ENCODE assay signal across 8 cellular contexts in genomic region chr2:39780825-39781600, GRCh38. TPM values are rescaled to one million over a fixed set of nuclear protein-coding genes. Genes with fewer than 3 reads are reported as not detected.
A peak's percentile ranks its signal among the peaks of the same experiment; 100 is the strongest.
DNase-seq lines count a peak whose midpoint lies in the region; ATAC-seq and TF ChIP-seq lines count a peak whose summit lies in the region.

No MANE protein-coding gene starts in this region.

- WGBS in transverse colon (ENCODE audit: low coverage in 1 of 2), 2 donors, result 68 to 78% methylated on average over 11 to 14 of the region's 14 CpGs

- no peak for TF ChIP-seq POLR2A in transverse colon (IDR thresholded peaks at IDR 0.05)

- H3K27me3 ChIP-seq in muscle layer of duodenum (ENCODE audit: low read depth, low read length) (no peaks in the 10 kb centered on the region), transverse colon (no peaks in the 10 kb centered on the region)

- H3K4me1 Mint-ChIP-seq in activated T-cell treated with anti-CD3 and anti-CD28 coated beads, Interleukin-2, amount 50 U/mL, for 72 hours (ENCODE audit: low read depth), result peaks cover 64% of the 10 kb centered on the region

- H3K36me3 Mint-ChIP-seq in activated T-cell treated with anti-CD3 and anti-CD28 coated beads, Interleukin-2, amount 50 U/mL, for 72 hours (ENCODE audit: insufficient read depth in 2 of 2), result peaks cover 6 to 7% of the 10 kb centered on the region in 2 donors

- intact Hi-C loops in transverse colon (cut with DNase I; ENCODE audit: low total_unique reads), result no loop called here

- TF ChIP-seq CTCF in GM20000 (IDR thresholded peaks at IDR 0.05; ENCODE audit: extremely low read depth, missing control alignments), result no peak
- no peak for TF ChIP-seq CTCF in transverse colon (IDR thresholded peaks at IDR 0.05)

- peak; percentile 38 for DNase-seq in A172 (ENCODE audit: low spot score)
- DNase-seq in GM20000 (ENCODE audit: low spot score), result peak; percentile 20
- peak in 1 of 2 donors; percentile 12 for DNase-seq in activated T-cell treated with anti-CD3 and anti-CD28 coated beads, Interleukin-2, amount 50 U/mL, for 72 hours
- DNase-seq in H4 (ENCODE audit: low spot score), result no peak
- DNase-seq in hippocampal formation (lab: John Stamatoyannopoulos, UW), result no peak
- DNase-seq in transverse colon, result no peak

- no peaks in the 10 kb centered on the region for H3K36me3 ChIP-seq in muscle layer of duodenum (ENCODE audit: control insufficient read depth in 1 of 2, insufficient read depth in 2 of 2, low read length in 2 of 2)
- no peaks in the 10 kb centered on the region for H3K36me3 ChIP-seq in transverse colon

- no peak overlapping the region for H3K27ac Mint-ChIP-seq in activated T-cell treated with anti-CD3 and anti-CD28 coated beads, Interleukin-2, amount 50 U/mL, for 72 hours

- no peak overlapping the region for H3K27ac ChIP-seq in muscle layer of duodenum (ENCODE audit: low read length)
- peak overlapping the region in 1 of 4 donors; percentile 1 for H3K27ac ChIP-seq in transverse colon

- H3K4me3 Mint-ChIP-seq in activated T-cell treated with anti-CD3 and anti-CD28 coated beads, Interleukin-2, amount 50 U/mL, for 72 hours, result peak overlapping the region; percentile 55 to 62

- H3K27me3 Mint-ChIP-seq in activated T-cell treated with anti-CD3 and anti-CD28 coated beads, Interleukin-2, amount 50 U/mL, for 72 hours (ENCODE audit: low read depth), result no peaks in the 10 kb centered on the region

- no peaks in the 10 kb centered on the region for H3K9me3 Mint-ChIP-seq in activated T-cell treated with anti-CD3 and anti-CD28 coated beads, Interleukin-2, amount 50 U/mL, for 72 hours

- H3K9me3 ChIP-seq in muscle layer of duodenum (ENCODE audit: control insufficient read depth in 1 of 2, low read length in 2 of 2), result no peaks in the 10 kb centered on the region
- H3K9me3 ChIP-seq in transverse colon, result no peaks in the 10 kb centered on the region

- H3K4me1 ChIP-seq in muscle layer of duodenum (ENCODE audit: control insufficient read depth in 1 of 2, insufficient read depth in 2 of 2, low read length in 2 of 2) (peaks cover 0 to 5% of the 10 kb centered on the region in 2 donors), transverse colon (peaks cover 0 to 26% (median 11%) of the 10 kb centered on the region in 4 donors)

- TF ChIP-seq EP300 in transverse colon (IDR thresholded peaks at IDR 0.05; ENCODE audit: low read depth), result no peak

- H3K4me3 ChIP-seq in muscle layer of duodenum (ENCODE audit: low read depth in 1 of 2, low read length in 2 of 2) (peak overlapping the region; percentile 6 to 13), transverse colon (no peak overlapping the region)

- peak; percentile 30 to 56 for ATAC-seq in activated T-cell treated with anti-CD3 and anti-CD28 coated beads, Interleukin-2, amount 50 U/mL, for 72 hours (replicated peaks in 1 of 2)
- ATAC-seq in GM19455 (IDR thresholded peaks at IDR 0.05; ENCODE audit: unreplicated experiment), result no peak

- in situ Hi-C loops in transverse colon (cut with MboI; ENCODE audit: low pct_ligation_motif_present in 1 of 4, low pct_unique_long_range_greater_than_20kb in 1 of 4, low sequenced_read_pairs in 3 of 4), result no loop called here

RNA-seq across cellular contexts. Expression of gene THUMPD2, which starts 2.0 kb away (rescaled TPM):
- total RNA-seq in A172 (2014; rRNA removed; shearing (Covaris generic)), result 15.9 and 18.2 TPM in 2 replicates
- total RNA-seq in activated T-cell treated with anti-CD3 and anti-CD28 coated beads, Interleukin-2, amount 50 U/mL, for 72 hours, result 10 to 100 TPM; 13.1 to 19.6 TPM
- 6.3 and 9.6 TPM in 2 replicates for total RNA-seq in H4 (2014; rRNA removed; shearing (Covaris generic))
- 10 to 100 TPM in 2 of 4 donors, 1 to 10 TPM in 2; 5.2 to 21.1 (median 9.7) TPM for total RNA-seq in transverse colon

Comparison
In these comparisons a context has a peak if more than half of its experiments do, and no peak if none do; other contexts are left out.
1. DNase-seq: peak in A172 (single experiment) and GM20000 (single experiment); none in H4 (single experiment), hippocampal formation (0 of 2) and transverse colon (single experiment).
2. H3K4me3 ChIP-seq: peak in muscle layer of duodenum (2 of 2); none in transverse colon (0 of 4).